Comparison of ENCODE assay signal across 20 cellular contexts in genomic region chr15:42264790-42265189, GRCh38.
"Had no signal": no experiment of that assay in that cellular context is flagged by ENCODE, and none has a peak within 500 bp of the region (broad histone marks: within the 10 kb centered on the region; RNA-seq: fewer than 3 reads in every experiment).

No MANE protein-coding gene starts in this region.

- H3K27me3 Mint-ChIP-seq: activated T-helper 17 cell treated with anti-CD3 and anti-CD28 coated beads, Interleukin-2, amount 50 U/mL, for 72 hours; natural killer cell treated with Interleukin-12 subunit alpha and Interleukin-12 subunit beta and Interleukin-15 and Interleukin-18, amount 100 ng/mL, for 72 hours; stimulated activated naive B cell treated with anti-CD40 and anti-IgM and Interleukin-4, amounts not matched to agents 10 μg/mL and 1 μg/mL and 100 μg/mL, for 72 hours had no signal

- H3K9me3 Mint-ChIP-seq: activated naive CD4-positive, alpha-beta T cell treated with anti-CD3 and anti-CD28 coated beads, Interleukin-2, amount 50 U/mL, for 72 hours; activated T-helper 17 cell treated with anti-CD3 and anti-CD28 coated beads, Interleukin-2, amount 50 U/mL, for 72 hours; natural killer cell treated with Interleukin-12 subunit alpha and Interleukin-12 subunit beta and Interleukin-15 and Interleukin-18, amount 100 ng/mL, for 72 hours; stimulated activated naive B cell treated with anti-CD40 and anti-IgM and Interleukin-4, amounts not matched to agents 10 μg/mL and 1 μg/mL and 100 μg/mL, for 72 hours had no signal

- H3K4me1 Mint-ChIP-seq: stimulated activated naive B cell treated with anti-CD40 and anti-IgM and Interleukin-4, amounts not matched to agents 10 μg/mL and 1 μg/mL and 100 μg/mL, for 72 hours had no signal

- ATAC-seq: activated CD4-positive, CD25-positive, alpha-beta regulatory T cell treated with anti-CD3 and anti-CD28 coated beads, Interleukin-2, amount 50 U/mL, for 24 hours; activated T-helper 17 cell treated with anti-CD3 and anti-CD28 coated beads, Interleukin-2, amount 50 U/mL, for 72 hours; body of pancreas; left cardiac atrium; left ventricle myocardium superior; mucosa of descending colon; natural killer cell treated with Interleukin-12 subunit alpha and Interleukin-12 subunit beta and Interleukin-15 and Interleukin-18, amount 100 ng/mL, for 72 hours; stimulated activated naive B cell treated with anti-CD40 and anti-IgM and Interleukin-4, amounts not matched to agents 10 μg/mL and 1 μg/mL and 100 μg/mL, for 72 hours had no signal

- DNase-seq: activated gamma-delta T cell treated with Interleukin-2 at 50 U/mL for 16 hours; adrenal gland; aorta; body of pancreas; dorsolateral prefrontal cortex; effector memory CD4-positive, alpha-beta T cell; erythroblast; head of caudate nucleus; hippocampal formation; left cardiac atrium; left ventricle myocardium superior; mucosa of descending colon; stimulated activated CD4-positive, alpha-beta T cell treated with anti-CD3 and anti-CD28 coated beads, Interleukin-1b, Interleukin-23, amount 100 ng/mL, for 48 hours; stimulated activated CD4-positive, alpha-beta T cell treated with anti-CD3 and anti-CD28 coated beads, Interleukin-4, amount 100 ng/mL, for 4 hours; stimulated activated naive B cell treated with anti-CD40 and anti-IgM and Interleukin-4, amounts not matched to agents 10 μg/mL and 1 μg/mL and 100 μg/mL, for 72 hours; T-helper 1 cell had no signal

- H3K27ac Mint-ChIP-seq: natural killer cell treated with Interleukin-12 subunit alpha and Interleukin-12 subunit beta and Interleukin-15 and Interleukin-18, amount 100 ng/mL, for 72 hours; stimulated activated naive B cell treated with anti-CD40 and anti-IgM and Interleukin-4, amounts not matched to agents 10 μg/mL and 1 μg/mL and 100 μg/mL, for 72 hours had no signal

- H3K4me3 Mint-ChIP-seq: activated T-helper 17 cell treated with anti-CD3 and anti-CD28 coated beads, Interleukin-2, amount 50 U/mL, for 72 hours; natural killer cell treated with Interleukin-12 subunit alpha and Interleukin-12 subunit beta and Interleukin-15 and Interleukin-18, amount 100 ng/mL, for 72 hours; stimulated activated naive B cell treated with anti-CD40 and anti-IgM and Interleukin-4, amounts not matched to agents 10 μg/mL and 1 μg/mL and 100 μg/mL, for 72 hours had no signal
